8 cellular contexts compared by ENCODE assay signal in genomic region chr1:153355445-153356071, GRCh38. TPM values are rescaled to one million over a fixed set of nuclear protein-coding genes. Genes with fewer than 3 reads are reported as not detected.
DNase-seq lines count a peak whose midpoint lies in the region; ATAC-seq and TF ChIP-seq lines count a peak whose summit lies in the region.

No MANE protein-coding gene starts in this region.

- peaks cover 19 to 32% (median 25%) of the 10 kb centered on the region in 3 donors for H3K4me1 Mint-ChIP-seq in T-cell

- DNase-seq in ACHN = peak; percentile 72
- DNase-seq in NCI-H1436 (lab: John Stamatoyannopoulos, UW) = peak; percentile 14
- peak in 21 of 34 experiments; percentile 8 to 52 (median 19) for DNase-seq in T-cell
- DNase-seq in dermis microvascular lymphatic vessel endothelial cell (ENCODE audit: low read depth in 2 of 2) = peak; percentile 40 to 51
- DNase-seq in mesendoderm = peak; percentile 90
- DNase-seq in neuronal stem cell (ENCODE audit: low spot score) = no peak

- no peak overlapping the region for H2BK15ac ChIP-seq in mesendoderm (replicated peaks; ENCODE audit: low read depth)
- no peak overlapping the region for H2BK15ac ChIP-seq in neuronal stem cell (ENCODE audit: low read length)

- H3K18ac ChIP-seq in mesendoderm (ENCODE audit: low read length) (no peak overlapping the region), neuronal stem cell (ENCODE audit: low read length) (no peak overlapping the region)

- no peak overlapping the region for H4K91ac ChIP-seq in neuronal stem cell (ENCODE audit: low read depth, low read length, poor library complexity)

- no peak overlapping the region for H3K14ac ChIP-seq in neuronal stem cell (ENCODE audit: low read length)

- H2BK12ac ChIP-seq in neuronal stem cell (ENCODE audit: low read length) = no peak overlapping the region

- H4K8ac ChIP-seq in mesendoderm (ENCODE audit: low read depth, low read length) (no peak overlapping the region), neuronal stem cell (ENCODE audit: low read depth, low read length) (no peak overlapping the region)

- WGBS in mesendoderm (ENCODE audit: extremely low coverage, insufficient coverage, low lambda C conversion rate) = no CpG with 5 or more reads among the region's 10 CpGs
- no CpG with 5 or more reads among the region's 10 CpGs for WGBS in neuronal stem cell (ENCODE audit: extremely low coverage in 2 of 2, insufficient read length in 2 of 2, insufficient replicate concordance in 1 of 2), 2 donors

- H3K9ac ChIP-seq in mesendoderm (ENCODE audit: low read length) (no peak overlapping the region), neuronal stem cell (ENCODE audit: low read depth, low read length, poor library complexity) (no peak overlapping the region)

- TF ChIP-seq CTCF in GM12873 (IDR thresholded peaks at IDR 0.05; ENCODE audit: insufficient read depth, low read depth, low read length, missing control alignments) = peak; percentile 79

- POLR2A ChIA-PET in T-cell (lab: Charles Lee) = interaction anchor here in 1 of 2 donors (0.6 kb wide), 1 partner anchor 10 kb away, joined by 3 read pairs; no protein-coding TSS in a partner anchor

- H3K23ac ChIP-seq in mesendoderm (ENCODE audit: low read length) (no peak overlapping the region), neuronal stem cell (ENCODE audit: low read depth, low read length, poor library complexity) (no peak overlapping the region)

- no peak overlapping the region for H3K4me2 ChIP-seq in mesendoderm (ENCODE audit: low read length)
- no peak overlapping the region for H3K4me2 ChIP-seq in neuronal stem cell (ENCODE audit: insufficient read depth, low read length, poor library complexity, severe bottlenecking)

- no peaks in the 10 kb centered on the region for H3K79me2 ChIP-seq in mesendoderm (ENCODE audit: control insufficient read depth, insufficient read depth, low read length)

- H3K4me1 ChIP-seq in mesendoderm (ENCODE audit: control insufficient read depth, low read depth, low read length) = no peaks in the 10 kb centered on the region
- no peaks in the 10 kb centered on the region for H3K4me1 ChIP-seq in neuronal stem cell (ENCODE audit: control insufficient read depth in 2 of 2, insufficient read depth in 1 of 2, low read depth in 1 of 2, low read length in 2 of 2)

- H3K4ac ChIP-seq in mesendoderm (ENCODE audit: low read depth, low read length) = no peak overlapping the region
- H3K4ac ChIP-seq in neuronal stem cell (ENCODE audit: low read length) = no peak overlapping the region

- no peaks in the 10 kb centered on the region for H3K9me3 ChIP-seq in neuronal stem cell (replicated peaks in 1 of 2; ENCODE audit: control insufficient read depth in 2 of 2, insufficient read depth in 1 of 2, low read depth in 1 of 2, low read length in 2 of 2)

- no peaks in the 10 kb centered on the region for H3K79me1 ChIP-seq in mesendoderm (ENCODE audit: low read length)
- H3K79me1 ChIP-seq in neuronal stem cell (ENCODE audit: low read depth, low read length) = no peaks in the 10 kb centered on the region

- H2BK120ac ChIP-seq in mesendoderm (ENCODE audit: low read depth, low read length) (no peak overlapping the region), neuronal stem cell (ENCODE audit: low read depth, low read length) (no peak overlapping the region)

- H3K27me3 ChIP-seq in mesendoderm (ENCODE audit: insufficient read depth, low read length, poor library complexity) (no peaks in the 10 kb centered on the region), neuronal stem cell (ENCODE audit: control insufficient read depth in 3 of 3, insufficient read depth in 3 of 3, low read depth in 1 of 3, low read length in 3 of 3) (peaks cover 0 to 29% (median 0%) of the 10 kb centered on the region in 3 experiments)

- H3K27me3 Mint-ChIP-seq in T-cell = peaks cover 0 to 8% of the 10 kb centered on the region in 2 donors

- no peak overlapping the region for H3K27ac ChIP-seq in mesendoderm (ENCODE audit: low read depth, low read length)
- no peak overlapping the region for H3K27ac ChIP-seq in neuronal stem cell (replicated peaks; ENCODE audit: low read length)

- H4K5ac ChIP-seq in mesendoderm (ENCODE audit: low read length) = no peak overlapping the region

- no peak overlapping the region for H2AFZ ChIP-seq in neuronal stem cell (ENCODE audit: low read length)

- no peak overlapping the region for H3K56ac ChIP-seq in mesendoderm (ENCODE audit: low read length)

- CTCF ChIA-PET in T-cell (lab: Charles Lee) = interaction anchor here in 1 of 2 donors (0.6 kb wide), 1 partner anchor 73 kb away, joined by 3 read pairs; no protein-coding TSS in a partner anchor

- no peak overlapping the region for H2AK5ac ChIP-seq in mesendoderm (ENCODE audit: low read length)
- no peak overlapping the region for H2AK5ac ChIP-seq in neuronal stem cell (ENCODE audit: low read depth, low read length)

- H3K36me3 Mint-ChIP-seq in T-cell = no peaks in the 10 kb centered on the region

- peak; percentile 56 to 69 (median 66) for ATAC-seq in T-cell (replicated peaks in 1 of 4)
- no peak for ATAC-seq in HG02938 (IDR thresholded peaks at IDR 0.05; ENCODE audit: unreplicated experiment)

- no peak overlapping the region for H3K4me3 Mint-ChIP-seq in T-cell

- H3K36me3 ChIP-seq in mesendoderm (ENCODE audit: control insufficient read depth, insufficient read depth, low read length) = no peaks in the 10 kb centered on the region
- no peaks in the 10 kb centered on the region for H3K36me3 ChIP-seq in neuronal stem cell (replicated peaks in 1 of 2; ENCODE audit: control insufficient read depth in 2 of 2, insufficient read depth in 2 of 2, low read length in 2 of 2)

- no peaks in the 10 kb centered on the region for H3K9me3 Mint-ChIP-seq in T-cell

- H2BK5ac ChIP-seq in mesendoderm (ENCODE audit: low read length) (no peak overlapping the region), neuronal stem cell (ENCODE audit: low read length) (no peak overlapping the region)

- H3K27ac Mint-ChIP-seq in T-cell = no peak overlapping the region

- H3K4me3 ChIP-seq in mesendoderm (ENCODE audit: low read length) (no peak overlapping the region), neuronal stem cell (ENCODE audit: low read length in 2 of 2) (peak overlapping the region in 1 of 2 donors; percentile 46)

- in situ Hi-C loops in ACHN (cut with HindIII; ENCODE audit: low pct_ligation_motif_present, low pct_unique_long_range_greater_than_20kb, low sequenced_read_pairs) = loop anchor here (10.0 kb wide), 2 partner anchors 49 to 139 kb away; no protein-coding TSS in a partner anchor

RNA-seq across cellular contexts. Expression of gene S100A9, which starts 2.1 kb away (rescaled TPM):
- 10 to 100 TPM in 1 of 5 donors, 1 to 10 TPM in 2, under 1 TPM in 1, not detected in 1; 0.98 to 11.5 (median 2.5) TPM for total RNA-seq in T-cell
- total RNA-seq in dermis microvascular lymphatic vessel endothelial cell = 0.25 and 0.90 TPM in 2 replicates
- polyA plus RNA-seq in mesendoderm (2013, experiment 1 of 2) = 0.31 TPM
- 0.14 TPM for polyA plus RNA-seq in mesendoderm (2013, experiment 2 of 2)
- polyA plus RNA-seq in neuronal stem cell (2013, experiment 1 of 2) = not detected
- not detected for polyA plus RNA-seq in neuronal stem cell (2013, experiment 2 of 2)

RNA-seq across cellular contexts. Expression of gene PGLYRP4, which starts 6.9 kb away (rescaled TPM):
- total RNA-seq in T-cell (not detected), dermis microvascular lymphatic vessel endothelial cell (not detected in 2 replicates)
- not detected for polyA plus RNA-seq in mesendoderm (2013, experiment 1 of 2)
- polyA plus RNA-seq in mesendoderm (2013, experiment 2 of 2) = not detected
- not detected for polyA plus RNA-seq in neuronal stem cell (2013, experiment 1 of 2)
- polyA plus RNA-seq in neuronal stem cell (2013, experiment 2 of 2) = not detected

RNA-seq across cellular contexts. Expression of gene S100A12, which starts 19.9 kb away (rescaled TPM):
- total RNA-seq in T-cell (1 to 10 TPM in 1 of 5 donors, not detected in 4; 1.1 TPM), dermis microvascular lymphatic vessel endothelial cell (not detected in 2 replicates)
- polyA plus RNA-seq in mesendoderm (2013, experiment 1 of 2) = not detected
- polyA plus RNA-seq in mesendoderm (2013, experiment 2 of 2) = not detected
- not detected for polyA plus RNA-seq in neuronal stem cell (2013, experiment 1 of 2)
- not detected for polyA plus RNA-seq in neuronal stem cell (2013, experiment 2 of 2)

RNA-seq across cellular contexts. Expression of gene S100A8, which starts 35.3 kb away (rescaled TPM):
- 1 to 10 TPM in 2 of 5 donors, not detected in 3; 1.1 to 3.8 TPM for total RNA-seq in T-cell
- total RNA-seq in dermis microvascular lymphatic vessel endothelial cell = not detected in 2 replicates
- not detected for polyA plus RNA-seq in mesendoderm (2013, experiment 1 of 2)
- not detected for polyA plus RNA-seq in mesendoderm (2013, experiment 2 of 2)
- polyA plus RNA-seq in neuronal stem cell (2013, experiment 1 of 2) = not detected
- polyA plus RNA-seq in neuronal stem cell (2013, experiment 2 of 2) = not detected

RNA-seq across cellular contexts. Expression of gene PGLYRP3, which starts 42.8 kb away (rescaled TPM):
- total RNA-seq in T-cell (not detected), dermis microvascular lymphatic vessel endothelial cell (not detected in 2 replicates)
- polyA plus RNA-seq in mesendoderm (2013, experiment 1 of 2) = not detected
- polyA plus RNA-seq in mesendoderm (2013, experiment 2 of 2) = not detected
- not detected for polyA plus RNA-seq in neuronal stem cell (2013, experiment 1 of 2)
- not detected for polyA plus RNA-seq in neuronal stem cell (2013, experiment 2 of 2)
